Comparison of ENCODE assay signal across 8 cellular contexts in the genomic region with DNA sequence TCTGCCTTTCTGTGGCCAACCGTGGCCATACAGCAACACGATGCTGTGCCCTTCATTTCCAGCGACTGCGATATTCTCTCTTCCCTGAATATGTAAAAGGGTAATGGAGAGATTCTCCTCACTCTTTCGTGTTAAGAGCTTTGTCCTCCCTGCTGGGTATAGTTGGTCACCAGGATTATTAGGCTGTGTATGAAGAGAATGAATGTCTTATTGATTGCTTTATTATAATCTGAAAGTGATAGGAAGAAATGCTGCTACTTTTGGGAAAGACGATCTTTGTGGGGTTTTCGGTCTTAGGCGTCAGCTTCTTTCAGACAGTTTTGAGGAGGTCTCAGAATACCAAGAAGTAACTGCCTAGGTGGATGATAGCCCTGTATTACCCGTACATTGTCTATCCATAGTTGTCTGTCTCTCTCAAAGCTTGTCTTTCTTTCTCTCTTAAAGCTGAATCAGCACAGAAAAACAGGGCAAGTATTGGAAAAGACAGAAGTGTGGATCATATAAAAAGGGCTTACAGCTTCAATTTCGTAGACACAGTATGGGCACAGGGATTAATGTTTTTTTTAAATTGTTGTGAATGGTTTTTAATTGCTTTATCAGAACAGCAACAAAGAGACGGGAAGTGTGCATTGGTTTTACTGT. TPM values are rescaled to one million over a fixed set of nuclear protein-coding genes. Genes with fewer than 3 reads are reported as not detected.
A peak's percentile ranks its signal among the peaks of the same experiment; 100 is the strongest.
DNase-seq lines count a peak whose midpoint lies in the region; ATAC-seq and TF ChIP-seq lines count a peak whose summit lies in the region.

No MANE protein-coding gene starts in this region.

- H3K27ac Mint-ChIP-seq in activated B cell treated with CpG ODN at 0.5 μM for 24 hours = no peak overlapping the region
- peak overlapping the region; percentile 89 for H3K27ac Mint-ChIP-seq in stimulated activated naive B cell treated with anti-CD40 and anti-IgM and Interleukin-4, amounts not matched to agents 10 μg/mL and 1 μg/mL and 100 μg/mL, for 72 hours

- peak; percentile 15 to 38 for DNase-seq in cardiac muscle cell (ENCODE audit: low read depth in 1 of 2, low spot score in 1 of 2)
- no peak for DNase-seq in left ventricle myocardium superior
- no peak for DNase-seq in activated B cell treated with CpG ODN at 0.5 μM for 24 hours
- no peak for DNase-seq in stimulated activated naive B cell treated with anti-CD40 and anti-IgM and Interleukin-4, amounts not matched to agents 10 μg/mL and 1 μg/mL and 100 μg/mL, for 72 hours
- no peak for DNase-seq in middle frontal gyrus (ENCODE audit: extremely low spot score, low spot score)
- no peak for DNase-seq in glomerular visceral epithelial cell (ENCODE audit: extremely low spot score)

- H3K27me3 ChIP-seq in cardiac muscle cell = no peaks in the 10 kb centered on the region

- H3K4me3 ChIP-seq in cardiac muscle cell (peak overlapping the region; percentile 73), iPS-11a (ENCODE audit: low read depth, low read length) (peak overlapping the region; percentile 92)

- peaks cover 8% of the 10 kb centered on the region for H3K4me1 ChIP-seq in cardiac muscle cell (ENCODE audit: low read depth)

- H3K36me3 Mint-ChIP-seq in activated B cell treated with CpG ODN at 0.5 μM for 24 hours (ENCODE audit: low read depth) = peaks cover 6% of the 10 kb centered on the region
- peaks cover 0 to 4% of the 10 kb centered on the region in 2 donors for H3K36me3 Mint-ChIP-seq in stimulated activated naive B cell treated with anti-CD40 and anti-IgM and Interleukin-4, amounts not matched to agents 10 μg/mL and 1 μg/mL and 100 μg/mL, for 72 hours

- H3K27me3 Mint-ChIP-seq in activated B cell treated with CpG ODN at 0.5 μM for 24 hours = no peaks in the 10 kb centered on the region
- H3K27me3 Mint-ChIP-seq in stimulated activated naive B cell treated with anti-CD40 and anti-IgM and Interleukin-4, amounts not matched to agents 10 μg/mL and 1 μg/mL and 100 μg/mL, for 72 hours = no peaks in the 10 kb centered on the region

- CTCF ChIA-PET in activated B cell treated with CpG ODN at 0.5 μM for 24 hours (lab: Charles Lee) = interaction anchor here (1.0 to 10.5 kb wide), 3 partner anchors 46 to 72 kb away, joined by 4 to 169 read pairs (median 5); no protein-coding TSS in a partner anchor

- no peaks in the 10 kb centered on the region for H3K9me3 ChIP-seq in cardiac muscle cell (ENCODE audit: low read depth)

- peak overlapping the region; percentile 65 for H3K27ac ChIP-seq in cardiac muscle cell

- ATAC-seq in left ventricle myocardium superior (no peak), activated B cell treated with CpG ODN at 0.5 μM for 24 hours (ENCODE audit: low read depth) (no peak), HG03460 (IDR thresholded peaks at IDR 0.05; ENCODE audit: unreplicated experiment) (no peak)
- ATAC-seq in stimulated activated naive B cell treated with anti-CD40 and anti-IgM and Interleukin-4, amounts not matched to agents 10 μg/mL and 1 μg/mL and 100 μg/mL, for 72 hours (replicated peaks) = no peak

- H3K4me1 Mint-ChIP-seq in activated B cell treated with CpG ODN at 0.5 μM for 24 hours = peaks cover 33% of the 10 kb centered on the region
- H3K4me1 Mint-ChIP-seq in stimulated activated naive B cell treated with anti-CD40 and anti-IgM and Interleukin-4, amounts not matched to agents 10 μg/mL and 1 μg/mL and 100 μg/mL, for 72 hours = peaks cover 21 to 49% of the 10 kb centered on the region in 2 donors

- POLR2A ChIA-PET in activated B cell treated with CpG ODN at 0.5 μM for 24 hours (lab: Charles Lee) = no interaction called here

- intact Hi-C loops in left ventricle myocardium superior (cut with micrococcal nuclease) = no loop called here
- intact Hi-C loops in activated B cell treated with CpG ODN at 0.5 μM for 24 hours (cut with micrococcal nuclease) = loop anchor here (2.0 to 10.0 kb wide), 3 partner anchors 19 to 389 kb away; partner anchors contain the start of gene NRF1

- no peaks in the 10 kb centered on the region for H3K36me3 ChIP-seq in cardiac muscle cell

- no peaks in the 10 kb centered on the region for H3K9me3 Mint-ChIP-seq in activated B cell treated with CpG ODN at 0.5 μM for 24 hours
- no peaks in the 10 kb centered on the region for H3K9me3 Mint-ChIP-seq in stimulated activated naive B cell treated with anti-CD40 and anti-IgM and Interleukin-4, amounts not matched to agents 10 μg/mL and 1 μg/mL and 100 μg/mL, for 72 hours

- H3K4me3 Mint-ChIP-seq in activated B cell treated with CpG ODN at 0.5 μM for 24 hours = peak overlapping the region; percentile 91
- peak overlapping the region; percentile 88 to 89 for H3K4me3 Mint-ChIP-seq in stimulated activated naive B cell treated with anti-CD40 and anti-IgM and Interleukin-4, amounts not matched to agents 10 μg/mL and 1 μg/mL and 100 μg/mL, for 72 hours

- TF ChIP-seq CTCF in cardiac muscle cell (IDR thresholded peaks at IDR 0.05; ENCODE audit: low read depth, low read length) (no peak), activated B cell treated with CpG ODN at 0.5 μM for 24 hours (IDR thresholded peaks at IDR 0.05) (no peak)

RNA-seq across cellular contexts. Expression of gene AHCYL2, which starts 1.2 kb away (rescaled TPM):
- 26.1 and 30.8 TPM in 2 replicates for total RNA-seq in cardiac muscle cell
- 25.5 and 28.5 TPM in 2 replicates for polyA plus RNA-seq in cardiac muscle cell
- 4.3 TPM for total RNA-seq in left ventricle myocardium superior
- 10.9 and 11.6 TPM in 2 replicates for total RNA-seq in activated B cell treated with CpG ODN at 0.5 μM for 24 hours

RNA-seq across cellular contexts. Expression of gene SMO, which starts 37.6 kb away (rescaled TPM):
- total RNA-seq in cardiac muscle cell = 66.7 and 82.9 TPM in 2 replicates
- polyA plus RNA-seq in cardiac muscle cell = 35.0 and 41.3 TPM in 2 replicates
- total RNA-seq in left ventricle myocardium superior = 5.0 TPM
- total RNA-seq in activated B cell treated with CpG ODN at 0.5 μM for 24 hours = 0.66 and 1.8 TPM in 2 replicates

Comparison
In these comparisons a context has a peak if more than half of its experiments do, and no peak if none do; other contexts are left out.
1. DNase-seq: peak in cardiac muscle cell (2 of 2); none in left ventricle myocardium superior (single experiment), activated B cell treated with CpG ODN at 0.5 μM for 24 hours (single experiment), stimulated activated naive B cell treated with anti-CD40 and anti-IgM and Interleukin-4, amounts not matched to agents 10 μg/mL and 1 μg/mL and 100 μg/mL, for 72 hours (single experiment), middle frontal gyrus (single experiment) and glomerular visceral epithelial cell (single experiment).
2. RNA of gene SMO, which starts 37.6 kb away (total RNA-seq): 66.7 to 82.9 TPM in cardiac muscle cell; 5.0 TPM in left ventricle myocardium superior (single experiment) and 0.66 to 1.8 TPM in activated B cell treated with CpG ODN at 0.5 μM for 24 hours; every median in the first group is over 10 times any median in the second.